In the genomic region with DNA sequence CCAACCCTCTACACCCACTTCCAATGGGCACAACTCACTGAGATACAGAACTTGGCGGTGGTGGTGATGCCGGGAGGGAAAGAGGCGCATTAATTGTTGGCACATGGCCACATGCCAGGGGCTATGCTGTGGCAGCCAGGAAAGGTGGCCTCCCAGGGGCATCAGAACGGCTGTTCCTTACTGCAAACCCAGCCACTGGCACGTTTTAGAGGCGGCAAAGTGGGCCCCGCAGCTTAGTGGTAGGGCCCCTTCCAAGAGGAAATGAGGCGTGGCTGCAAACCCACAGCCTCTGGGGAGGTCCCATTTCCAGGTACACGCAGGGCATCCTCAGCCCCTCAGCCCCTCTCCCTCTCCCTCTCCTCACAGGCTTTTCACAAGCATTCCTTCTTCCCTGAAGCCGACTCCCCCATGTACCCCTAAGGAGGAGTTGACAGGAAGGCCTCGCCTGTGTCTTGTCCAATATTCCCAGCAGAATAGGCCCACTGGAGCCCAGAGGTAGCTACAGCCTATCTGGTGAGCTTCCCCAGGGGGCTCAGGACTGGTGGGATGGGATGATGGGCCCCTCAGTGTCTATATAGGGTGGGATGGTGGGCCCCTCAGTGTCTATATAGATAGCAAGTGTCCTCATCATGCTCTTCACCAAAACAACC, we compare ENCODE assay signal across 1 cellular context.
TF ChIP-seq lines count a peak whose summit lies in the region.

No MANE protein-coding gene starts in this region.

TF ChIP-seq in HepG2, 621 proteins besides CTCF, POLR2A, EP300 and RAD21:
- TF ChIP-seq, protein P1, sequence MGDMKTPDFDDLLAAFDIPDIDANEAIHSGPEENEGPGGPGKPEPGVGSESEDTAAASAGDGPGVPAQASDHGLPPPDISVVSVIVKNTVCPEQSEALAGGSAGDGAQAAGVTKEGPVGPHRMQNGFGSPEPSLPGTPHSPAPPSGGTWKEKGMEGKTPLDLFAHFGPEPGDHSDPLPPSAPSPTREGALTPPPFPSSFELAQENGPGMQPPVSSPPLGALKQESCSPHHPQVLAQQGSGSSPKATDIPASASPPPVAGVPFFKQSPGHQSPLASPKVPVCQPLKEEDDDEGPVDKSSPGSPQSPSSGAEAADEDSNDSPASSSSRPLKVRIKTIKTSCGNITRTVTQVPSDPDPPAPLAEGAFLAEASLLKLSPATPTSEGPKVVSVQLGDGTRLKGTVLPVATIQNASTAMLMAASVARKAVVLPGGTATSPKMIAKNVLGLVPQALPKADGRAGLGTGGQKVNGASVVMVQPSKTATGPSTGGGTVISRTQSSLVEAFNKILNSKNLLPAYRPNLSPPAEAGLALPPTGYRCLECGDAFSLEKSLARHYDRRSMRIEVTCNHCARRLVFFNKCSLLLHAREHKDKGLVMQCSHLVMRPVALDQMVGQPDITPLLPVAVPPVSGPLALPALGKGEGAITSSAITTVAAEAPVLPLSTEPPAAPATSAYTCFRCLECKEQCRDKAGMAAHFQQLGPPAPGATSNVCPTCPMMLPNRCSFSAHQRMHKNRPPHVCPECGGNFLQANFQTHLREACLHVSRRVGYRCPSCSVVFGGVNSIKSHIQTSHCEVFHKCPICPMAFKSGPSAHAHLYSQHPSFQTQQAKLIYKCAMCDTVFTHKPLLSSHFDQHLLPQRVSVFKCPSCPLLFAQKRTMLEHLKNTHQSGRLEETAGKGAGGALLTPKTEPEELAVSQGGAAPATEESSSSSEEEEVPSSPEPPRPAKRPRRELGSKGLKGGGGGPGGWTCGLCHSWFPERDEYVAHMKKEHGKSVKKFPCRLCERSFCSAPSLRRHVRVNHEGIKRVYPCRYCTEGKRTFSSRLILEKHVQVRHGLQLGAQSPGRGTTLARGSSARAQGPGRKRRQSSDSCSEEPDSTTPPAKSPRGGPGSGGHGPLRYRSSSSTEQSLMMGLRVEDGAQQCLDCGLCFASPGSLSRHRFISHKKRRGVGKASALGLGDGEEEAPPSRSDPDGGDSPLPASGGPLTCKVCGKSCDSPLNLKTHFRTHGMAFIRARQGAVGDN (CRISPR knock-in tag; IDR thresholded peaks at IDR 0.05) = peak; percentile 24; the same call in 1 of the 2 replicates
- TF ChIP-seq PRPF4 (IDR thresholded peaks at IDR 0.05; ENCODE audit: low read depth, low read length, poor library complexity, severe bottlenecking) = no peak
- TF ChIP-seq, protein P2, sequence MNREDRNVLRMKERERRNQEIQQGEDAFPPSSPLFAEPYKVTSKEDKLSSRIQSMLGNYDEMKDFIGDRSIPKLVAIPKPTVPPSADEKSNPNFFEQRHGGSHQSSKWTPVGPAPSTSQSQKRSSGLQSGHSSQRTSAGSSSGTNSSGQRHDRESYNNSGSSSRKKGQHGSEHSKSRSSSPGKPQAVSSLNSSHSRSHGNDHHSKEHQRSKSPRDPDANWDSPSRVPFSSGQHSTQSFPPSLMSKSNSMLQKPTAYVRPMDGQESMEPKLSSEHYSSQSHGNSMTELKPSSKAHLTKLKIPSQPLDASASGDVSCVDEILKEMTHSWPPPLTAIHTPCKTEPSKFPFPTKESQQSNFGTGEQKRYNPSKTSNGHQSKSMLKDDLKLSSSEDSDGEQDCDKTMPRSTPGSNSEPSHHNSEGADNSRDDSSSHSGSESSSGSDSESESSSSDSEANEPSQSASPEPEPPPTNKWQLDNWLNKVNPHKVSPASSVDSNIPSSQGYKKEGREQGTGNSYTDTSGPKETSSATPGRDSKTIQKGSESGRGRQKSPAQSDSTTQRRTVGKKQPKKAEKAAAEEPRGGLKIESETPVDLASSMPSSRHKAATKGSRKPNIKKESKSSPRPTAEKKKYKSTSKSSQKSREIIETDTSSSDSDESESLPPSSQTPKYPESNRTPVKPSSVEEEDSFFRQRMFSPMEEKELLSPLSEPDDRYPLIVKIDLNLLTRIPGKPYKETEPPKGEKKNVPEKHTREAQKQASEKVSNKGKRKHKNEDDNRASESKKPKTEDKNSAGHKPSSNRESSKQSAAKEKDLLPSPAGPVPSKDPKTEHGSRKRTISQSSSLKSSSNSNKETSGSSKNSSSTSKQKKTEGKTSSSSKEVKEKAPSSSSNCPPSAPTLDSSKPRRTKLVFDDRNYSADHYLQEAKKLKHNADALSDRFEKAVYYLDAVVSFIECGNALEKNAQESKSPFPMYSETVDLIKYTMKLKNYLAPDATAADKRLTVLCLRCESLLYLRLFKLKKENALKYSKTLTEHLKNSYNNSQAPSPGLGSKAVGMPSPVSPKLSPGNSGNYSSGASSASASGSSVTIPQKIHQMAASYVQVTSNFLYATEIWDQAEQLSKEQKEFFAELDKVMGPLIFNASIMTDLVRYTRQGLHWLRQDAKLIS (CRISPR knock-in tag; IDR thresholded peaks at IDR 0.05) = no peak
